32 cellular contexts compared by ENCODE assay signal in the genomic region with DNA sequence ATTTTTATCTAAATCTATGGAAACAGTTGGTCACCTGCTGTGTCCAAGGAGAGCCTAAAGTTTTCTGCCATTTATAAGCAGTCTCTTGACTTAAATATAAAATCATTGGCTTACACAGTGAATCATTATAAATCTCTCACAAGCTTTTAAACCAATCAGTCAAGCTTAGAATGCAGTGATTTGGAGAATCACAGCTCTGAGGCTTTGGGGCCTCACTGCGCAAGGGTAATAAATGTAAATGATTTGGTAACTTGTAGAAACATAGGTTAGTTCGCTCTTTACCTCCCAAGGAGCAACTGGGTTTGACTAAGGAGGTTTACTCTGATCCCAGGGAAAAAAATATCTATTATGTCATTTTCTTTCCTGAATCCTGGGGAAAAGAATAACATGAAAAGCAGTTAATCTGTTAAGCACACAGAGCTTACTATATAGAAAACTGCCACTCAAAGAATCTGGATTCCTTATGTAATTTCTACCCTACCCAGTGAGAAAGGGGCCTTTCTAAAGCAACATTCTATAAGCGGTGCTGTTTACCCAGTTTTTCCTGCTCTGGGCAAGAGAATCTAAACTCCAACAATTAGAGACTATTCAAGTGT.
"Had no signal": no experiment of that assay in that cellular context is flagged by ENCODE, and none has a peak within 500 bp of the region (broad histone marks: within the 10 kb centered on the region; RNA-seq: fewer than 3 reads in every experiment).

No MANE protein-coding gene starts in this region.

- H3K4me1 Mint-ChIP-seq: activated CD4-positive, alpha-beta T cell treated with anti-CD3 and anti-CD28 coated beads, Interleukin-2, amount 10 ng/mL, durations not matched to agents 24 days and 14 days had no signal

- H3K9me3 ChIP-seq: body of pancreas, breast epithelium, Peyer's patch, SJSA1 had no signal

- H3K36me3 Mint-ChIP-seq: activated naive CD4-positive, alpha-beta T cell treated with anti-CD3 and anti-CD28 coated beads, Interleukin-2, amount 50 U/mL, for 72 hours had no signal

- H3K9me3 Mint-ChIP-seq: activated CD4-positive, alpha-beta T cell treated with anti-CD3 and anti-CD28 coated beads, Interleukin-2, amount 10 ng/mL, durations not matched to agents 24 days and 14 days; activated CD8-positive, alpha-beta T cell treated with anti-CD3 and anti-CD28 coated beads for 36 hours; activated naive CD4-positive, alpha-beta T cell treated with anti-CD3 and anti-CD28 coated beads for 36 hours; activated T-helper 2 cell treated with anti-CD3 and anti-CD28 coated beads, Interferon-gamma antibody, Interleukin-2, Interleukin-4, amounts not matched to agents 10 μg/mL and 5 μg/mL and 100 μg/mL, durations not matched to agents 14 hours and 24 hours and 36 hours had no signal

- DNase-seq: activated CD4-positive, alpha-beta T cell treated with anti-CD3 and anti-CD28 coated beads, Interleukin-2, amount 10 ng/mL, durations not matched to agents 24 days and 14 days; activated CD4-positive, alpha-beta T cell treated with anti-CD3 and anti-CD28 coated beads, Interleukin-2, amount 50 U/mL, for 4 hours; activated CD8-positive, alpha-beta T cell treated with anti-CD3 and anti-CD28 coated beads for 36 hours; activated gamma-delta T cell; activated naive CD4-positive, alpha-beta T cell treated with anti-CD3 and anti-CD28 coated beads for 36 hours; activated T-cell treated with anti-CD3 and anti-CD28 coated beads, Interleukin-2, amount 50 U/mL, for 1 hour; adrenal gland; body of pancreas; Karpas-422; KBM-7; NCI-H1105; NCI-H1417 treated with DMSO at 0.1 percent for 48 hours; NCI-H187 treated with DMSO at 0.1 percent for 48 hours; NCI-H2081; NCI-H2171 treated with DMSO at 0.1 percent for 48 hours; NCI-H2227 treated with DMSO at 0.1 percent for 48 hours; NCI-H446; NCI-H510A treated with DMSO at 0.1 percent for 48 hours; NCI-H526 treated with DMSO at 0.1 percent for 48 hours; NCI-H774; PC-3; Peyer's patch; RPMI8226; SHP77 treated with DMSO at 0.1 percent for 48 hours; T-helper 1 cell; T-helper 2 cell; T-helper 9 cell had no signal

- H3K36me3 ChIP-seq: adrenal gland, breast epithelium, Peyer's patch, SJSA1 had no signal

- FAIRE-seq: astrocyte had no signal

- H3K27me3 Mint-ChIP-seq: activated CD8-positive, alpha-beta T cell treated with anti-CD3 and anti-CD28 coated beads for 36 hours had no signal

- H3K4me1 ChIP-seq: adrenal gland, body of pancreas, breast epithelium, Peyer's patch, SJSA1 had no signal

- H3K27ac Mint-ChIP-seq: activated CD4-positive, alpha-beta T cell treated with anti-CD3 and anti-CD28 coated beads, Interleukin-2, amount 10 ng/mL, durations not matched to agents 24 days and 14 days; activated CD8-positive, alpha-beta T cell treated with anti-CD3 and anti-CD28 coated beads for 36 hours; activated naive CD4-positive, alpha-beta T cell treated with anti-CD3 and anti-CD28 coated beads for 36 hours; activated naive CD4-positive, alpha-beta T cell treated with anti-CD3 and anti-CD28 coated beads, Interleukin-2, amount 50 U/mL, for 72 hours; activated T-helper 2 cell treated with anti-CD3 and anti-CD28 coated beads, Interferon-gamma antibody, Interleukin-2, Interleukin-4, amounts not matched to agents 10 μg/mL and 5 μg/mL and 100 μg/mL, durations not matched to agents 14 hours and 24 hours and 36 hours had no signal

- H3K27ac ChIP-seq: adrenal gland, body of pancreas, breast epithelium, Peyer's patch, SJSA1 had no signal

- H3K4me3 Mint-ChIP-seq: activated CD4-positive, alpha-beta T cell treated with anti-CD3 and anti-CD28 coated beads, Interleukin-2, amount 10 ng/mL, durations not matched to agents 24 days and 14 days; activated CD8-positive, alpha-beta T cell treated with anti-CD3 and anti-CD28 coated beads for 36 hours; activated naive CD4-positive, alpha-beta T cell treated with anti-CD3 and anti-CD28 coated beads for 36 hours had no signal

- H3K4me3 ChIP-seq: adrenal gland, body of pancreas, breast epithelium, Peyer's patch, SJSA1 had no signal

- H3K27me3 ChIP-seq: adrenal gland, body of pancreas, breast epithelium, Peyer's patch, SJSA1 had no signal
